ENCODE assay signal across 8 cellular contexts in genomic region chr3:96813820-96814580, GRCh38. TPM values are rescaled to one million over a fixed set of nuclear protein-coding genes. Genes with fewer than 3 reads are reported as not detected.
DNase-seq lines count a peak whose midpoint lies in the region; ATAC-seq and TF ChIP-seq lines count a peak whose summit lies in the region.

No MANE protein-coding gene starts in this region.

- no peaks in the 10 kb centered on the region for H3K36me3 ChIP-seq in esophagus (ENCODE audit: control insufficient read depth in 2 of 2, insufficient read depth in 2 of 2, low read length in 1 of 2)

- DNase-seq in DMS53 (lab: John Stamatoyannopoulos, UW) (peak; percentile 82), HL-60 (ENCODE audit: low read depth in 1 of 2, low spot score in 1 of 2) (peak in 1 of 2 experiments; percentile 34), mucosa of gallbladder (ENCODE audit: low spot score) (peak; percentile 50), ureter (ENCODE audit: low spot score) (peak; percentile 67), 8988T (no peak)

- H3K4me3 ChIP-seq in HL-60 (replicated peaks; ENCODE audit: insufficient read depth, low read length) (peak overlapping the region; percentile 20), esophagus (ENCODE audit: low read depth in 1 of 2, low read length in 2 of 2) (peak overlapping the region; percentile 59 to 65)

- ATAC-seq in GM19455 (IDR thresholded peaks at IDR 0.05; ENCODE audit: unreplicated experiment): peak; percentile 17

- H3K4me3 Mint-ChIP-seq in T-helper 1 cell treated with Interleukin-12 subunit alpha and Interleukin-12 subunit beta and Interleukin-4 antibody, amounts not matched to agents 30 μg/mL and 1 μg/mL, for 36 hours: peak overlapping the region; percentile 61

- H3K4me1 ChIP-seq in esophagus (ENCODE audit: control insufficient read depth in 2 of 2, insufficient read depth in 2 of 2, low read length in 1 of 2): peaks cover 3 to 12% of the 10 kb centered on the region in 2 donors

- H3K27me3 ChIP-seq in HL-60 (ENCODE audit: insufficient read depth, poor library complexity, severe bottlenecking) (peaks cover 28% of the 10 kb centered on the region), esophagus (ENCODE audit: control insufficient read depth in 1 of 2, insufficient read depth in 2 of 2, low read length in 2 of 2) (no peaks in the 10 kb centered on the region)

- H3K36me3 Mint-ChIP-seq in T-helper 1 cell treated with Interleukin-12 subunit alpha and Interleukin-12 subunit beta and Interleukin-4 antibody, amounts not matched to agents 30 μg/mL and 1 μg/mL, for 36 hours (ENCODE audit: low read depth): no peaks in the 10 kb centered on the region

- peaks cover 9% of the 10 kb centered on the region for H3K4me1 Mint-ChIP-seq in T-helper 1 cell treated with Interleukin-12 subunit alpha and Interleukin-12 subunit beta and Interleukin-4 antibody, amounts not matched to agents 30 μg/mL and 1 μg/mL, for 36 hours (ENCODE audit: low read depth)

- no peak overlapping the region for H3K27ac Mint-ChIP-seq in T-helper 1 cell treated with Interleukin-12 subunit alpha and Interleukin-12 subunit beta and Interleukin-4 antibody, amounts not matched to agents 30 μg/mL and 1 μg/mL, for 36 hours

- peaks cover 0 to 3% of the 10 kb centered on the region in 2 donors for H3K9me3 ChIP-seq in esophagus (ENCODE audit: control insufficient read depth in 2 of 2, insufficient read depth in 1 of 2, low read depth in 1 of 2, low read length in 1 of 2)

- TF ChIP-seq CTCF in HL-60 (IDR thresholded peaks at IDR 0.05; ENCODE audit: insufficient read depth, low read length): no peak

- WGBS in esophagus, 2 donors: 1 to 2% methylated on average over 72 to 76 of the region's 76 CpGs

- H3K27ac ChIP-seq in HL-60 (replicated peaks) (no peak overlapping the region), esophagus (ENCODE audit: low read depth in 2 of 2, low read length in 1 of 2) (peak overlapping the region; percentile 14 to 17)

- H3K9me3 Mint-ChIP-seq in T-helper 1 cell treated with Interleukin-12 subunit alpha and Interleukin-12 subunit beta and Interleukin-4 antibody, amounts not matched to agents 30 μg/mL and 1 μg/mL, for 36 hours: no peaks in the 10 kb centered on the region

- peaks cover 25% of the 10 kb centered on the region for H3K27me3 Mint-ChIP-seq in T-helper 1 cell treated with Interleukin-12 subunit alpha and Interleukin-12 subunit beta and Interleukin-4 antibody, amounts not matched to agents 30 μg/mL and 1 μg/mL, for 36 hours (ENCODE audit: low read depth)

RNA-seq across cellular contexts. Expression of gene EPHA6, which starts 0.4 kb away (rescaled TPM):
- under 1 TPM; 0.20 to 0.38 TPM for polyA plus RNA-seq in esophagus
- total RNA-seq in mucosa of gallbladder (2.4 TPM), ureter (13.2 TPM)
